In genomic region chr19:57709616-57710015, GRCh38 we compare ENCODE assay signal across 9 cellular contexts. TPM values are rescaled to one million over a fixed set of nuclear protein-coding genes. Genes with fewer than 3 reads are reported as not detected.
DNase-seq lines count a peak whose midpoint lies in the region; ATAC-seq and TF ChIP-seq lines count a peak whose summit lies in the region.
"Had no signal": no experiment of that assay in that cellular context is flagged by ENCODE, and none has a peak within 500 bp of the region (broad histone marks: within the 10 kb centered on the region; RNA-seq: fewer than 3 reads in every experiment).

No MANE protein-coding gene starts in this region.

- peak overlapping the region; percentile 96 for H3K4me3 Mint-ChIP-seq in CD4-positive, alpha-beta T cell
- H3K4me3 Mint-ChIP-seq in IgD-negative memory B cell, result peak overlapping the region; percentile 89 to 97 (median 94)

- intact Hi-C loops in CD4-positive, alpha-beta T cell (cut with DNase I, micrococcal nuclease), result no loop called here
- intact Hi-C loops in tibial artery (cut with DNase I; ENCODE audit: low total_unique reads), result no loop called here

- peak overlapping the region; percentile 64 for H3K4me2 ChIP-seq in parathyroid adenoma (ENCODE audit: low read length)

- peaks cover 29% of the 10 kb centered on the region for H3K79me2 ChIP-seq in parathyroid adenoma

- no peak overlapping the region for H3K9ac ChIP-seq in parathyroid adenoma

- H3K27ac Mint-ChIP-seq in CD4-positive, alpha-beta T cell, result peak overlapping the region; percentile 99
- H3K27ac Mint-ChIP-seq in IgD-negative memory B cell, result peak overlapping the region; percentile 5 to 98 (median 98)

- H3K9me3 ChIP-seq in CD4-positive, alpha-beta T cell (ENCODE audit: control insufficient read depth, low read length), result peaks cover 77% of the 10 kb centered on the region
- H3K9me3 ChIP-seq in gastroesophageal sphincter (peaks cover 0 to 100% (median 0%) of the 10 kb centered on the region in 3 donors), parathyroid adenoma (ENCODE audit: control insufficient read depth, low read length) (no peaks in the 10 kb centered on the region), tibial artery (peaks cover 7 to 100% (median 75%) of the 10 kb centered on the region in 3 donors)

- POLR2A ChIA-PET in CD4-positive, alpha-beta T cell (lab: Charles Lee), result interaction anchor here (0.6 to 3.6 kb wide), 26 partner anchors 8 to 766 kb away, joined by 3 to 48 read pairs (median 4); partner anchors contain the start of genes ZNF134, ZNF135, ZNF17 and ZNF211

- peaks cover 28% of the 10 kb centered on the region for H3K9me3 Mint-ChIP-seq in CD4-positive, alpha-beta T cell
- peaks cover 7 to 19% (median 12%) of the 10 kb centered on the region in 3 donors for H3K9me3 Mint-ChIP-seq in IgD-negative memory B cell

- WGBS in gastroesophageal sphincter (ENCODE audit: low coverage in 1 of 2), 2 donors, result 27 to 44% methylated on average over 12 to 15 of the region's 15 CpGs

- H3K27me3 Mint-ChIP-seq in CD4-positive, alpha-beta T cell, result no peaks in the 10 kb centered on the region
- H3K27me3 Mint-ChIP-seq in IgD-negative memory B cell, result peaks cover 5% of the 10 kb centered on the region

- no peak for ATAC-seq in CD4-positive, alpha-beta T cell (ENCODE audit: poor library complexity)
- ATAC-seq in gastroesophageal sphincter, result no peak

- H3K27me3 ChIP-seq in CD4-positive, alpha-beta T cell (ENCODE audit: control insufficient read depth, insufficient read depth, low read length), result no peaks in the 10 kb centered on the region
- H3K27me3 ChIP-seq in gastroesophageal sphincter (no peaks in the 10 kb centered on the region), parathyroid adenoma (ENCODE audit: control insufficient read depth, insufficient read depth, low read length) (no peaks in the 10 kb centered on the region), tibial artery (no peaks in the 10 kb centered on the region)

- no peak for TF ChIP-seq EP300 in gastroesophageal sphincter (IDR thresholded peaks at IDR 0.05)

- H3K27ac ChIP-seq in CD4-positive, alpha-beta T cell (ENCODE audit: low read depth, low read length), result no peak overlapping the region
- H3K27ac ChIP-seq in gastroesophageal sphincter (peak overlapping the region; percentile 75 to 92 (median 86)), parathyroid adenoma (no peak overlapping the region), tibial artery (no peak overlapping the region)
- H3K27ac ChIP-seq: VCaP had no signal

- peaks cover 0 to 38% (median 0%) of the 10 kb centered on the region in 3 donors for H3K4me1 ChIP-seq in gastroesophageal sphincter
- peaks cover 5% of the 10 kb centered on the region for H3K4me1 ChIP-seq in parathyroid adenoma
- no peaks in the 10 kb centered on the region for H3K4me1 ChIP-seq in tibial artery

- no peak for TF ChIP-seq CTCF in CD4-positive, alpha-beta T cell (IDR thresholded peaks at IDR 0.05)
- TF ChIP-seq CTCF in gastroesophageal sphincter (IDR thresholded peaks at IDR 0.05) (no peak), parathyroid adenoma (IDR thresholded peaks at IDR 0.05) (no peak), tibial artery (IDR thresholded peaks at IDR 0.05) (no peak)

- peaks cover 36% of the 10 kb centered on the region for H3K4me1 Mint-ChIP-seq in CD4-positive, alpha-beta T cell (ENCODE audit: low read depth)
- H3K4me1 Mint-ChIP-seq in IgD-negative memory B cell, result peaks cover 18 to 28% (median 19%) of the 10 kb centered on the region in 3 donors

- CTCF ChIA-PET in CD4-positive, alpha-beta T cell (lab: Charles Lee), result no interaction called here

- no peak for DNase-seq in CD4-positive, alpha-beta T cell
- DNase-seq in tibial artery (no peak), HPDE6-E6E7 (ENCODE audit: extremely low spot score) (no peak), NCI-H1092 treated with DMSO at 0.1 percent for 48 hours (lab: John Stamatoyannopoulos, UW) (no peak)
- no peak for DNase-seq in stimulated activated CD8-positive, alpha-beta memory T cell treated with anti-CD3 and anti-CD28 coated beads, Interleukin-4, amount 100 ng/mL, for 48 hours

- TF ChIP-seq POLR2A in gastroesophageal sphincter (IDR thresholded peaks at IDR 0.05), result no peak

- peak overlapping the region; percentile 75 for H2AFZ ChIP-seq in parathyroid adenoma

- H3K36me3 ChIP-seq in gastroesophageal sphincter (peaks cover 0 to 32% of the 10 kb centered on the region in 2 donors), parathyroid adenoma (ENCODE audit: control insufficient read depth, insufficient read depth, low read length) (no peaks in the 10 kb centered on the region), tibial artery (peaks cover 15 to 51% (median 43%) of the 10 kb centered on the region in 3 donors)

- H3K4me3 ChIP-seq in gastroesophageal sphincter (peak overlapping the region; percentile 67 to 71), parathyroid adenoma (ENCODE audit: low read depth, low read length) (no peak overlapping the region), tibial artery (no peak overlapping the region)

- H3K36me3 Mint-ChIP-seq in CD4-positive, alpha-beta T cell (ENCODE audit: low read depth), result peaks cover 81% of the 10 kb centered on the region
- peaks cover 18% of the 10 kb centered on the region for H3K36me3 Mint-ChIP-seq in IgD-negative memory B cell

RNA-seq across cellular contexts. Expression of gene ZNF154, which starts 0.6 kb away (rescaled TPM):
- 10 to 100 TPM; 16.9 to 18.0 TPM for total RNA-seq in CD4-positive, alpha-beta T cell
- 5.0 TPM for polyA plus RNA-seq in IgD-negative memory B cell
- total RNA-seq in gastroesophageal sphincter, result 10 to 100 TPM in 1 of 4 donors, 1 to 10 TPM in 3; 3.8 to 12.6 (median 9.0) TPM

RNA-seq across cellular contexts. Expression of gene ZNF671, which starts 17.8 kb away (rescaled TPM):
- total RNA-seq in CD4-positive, alpha-beta T cell, result 10 to 100 TPM; 12.3 to 12.4 TPM
- polyA plus RNA-seq in IgD-negative memory B cell, result 20.7 TPM
- total RNA-seq in gastroesophageal sphincter, result 10 to 100 TPM in 3 of 4 donors, 1 to 10 TPM in 1; 8.8 to 16.8 (median 11.7) TPM

RNA-seq across cellular contexts. Expression of gene ZNF551, which starts 27.8 kb away (rescaled TPM):
- total RNA-seq in CD4-positive, alpha-beta T cell, result 10 to 100 TPM; 11.4 to 11.6 TPM
- 5.8 TPM for polyA plus RNA-seq in IgD-negative memory B cell
- total RNA-seq in gastroesophageal sphincter, result 1 to 10 TPM; 4.4 to 7.3 (median 6.7) TPM

RNA-seq across cellular contexts. Expression of gene ZNF776, which starts 37.0 kb away (rescaled TPM):
- 10 to 100 TPM; 21.7 to 28.4 TPM for total RNA-seq in CD4-positive, alpha-beta T cell
- polyA plus RNA-seq in IgD-negative memory B cell, result 13.4 TPM
- 10 to 100 TPM; 12.1 to 14.9 (median 13.3) TPM for total RNA-seq in gastroesophageal sphincter

RNA-seq across cellular contexts. Expression of gene ZSCAN4, which starts 40.9 kb away (rescaled TPM):
- not detected for total RNA-seq in CD4-positive, alpha-beta T cell
- polyA plus RNA-seq in IgD-negative memory B cell, result not detected
- not detected for total RNA-seq in gastroesophageal sphincter

Comparison
In these comparisons a context has a peak if more than half of its experiments do, and no peak if none do; other contexts are left out.
1. H3K27ac ChIP-seq: peak in gastroesophageal sphincter (4 of 4); none in CD4-positive, alpha-beta T cell (single experiment), parathyroid adenoma (single experiment) and tibial artery (0 of 2).
2. H3K4me3 ChIP-seq: peak in gastroesophageal sphincter (2 of 2); none in parathyroid adenoma (single experiment) and tibial artery (0 of 2).